Comparison of ENCODE assay signal across 8 cellular contexts in genomic region chr7:129298268-129298893, GRCh38.
DNase-seq lines count a peak whose midpoint lies in the region; ATAC-seq and TF ChIP-seq lines count a peak whose summit lies in the region.

No MANE protein-coding gene starts in this region.

- H3K36me3 Mint-ChIP-seq in CD8-positive, alpha-beta memory T cell: peaks cover 1 to 15% (median 2%) of the 10 kb centered on the region in 3 donors

- H3K4me1 Mint-ChIP-seq in CD8-positive, alpha-beta memory T cell: peaks cover 0 to 1% (median 0%) of the 10 kb centered on the region in 3 donors

- ATAC-seq in Panc1 (no peak), left ventricle myocardium superior (no peak), HG03457 (IDR thresholded peaks at IDR 0.05; ENCODE audit: unreplicated experiment) (no peak)

- TF ChIP-seq POLR2A in spleen (IDR thresholded peaks at IDR 0.05): no peak

- POLR2A ChIA-PET in CD8-positive, alpha-beta memory T cell (lab: Charles Lee): no interaction called here
- POLR2A ChIA-PET in HEK293T (lab: Yijun Ruan, JAX) (interaction anchor here (1.1 kb wide), 1 partner anchor 80 kb away, joined by 4 read pairs; no protein-coding TSS in a partner anchor), Panc1 (lab: Charles Lee) (no interaction called here)

- no peaks in the 10 kb centered on the region for H3K4me1 ChIP-seq in CD8-positive, alpha-beta memory T cell (ENCODE audit: insufficient read depth, low read length)
- H3K4me1 ChIP-seq in Panc1 (ENCODE audit: control insufficient read depth, insufficient read depth, low read length): no peaks in the 10 kb centered on the region; the same call in 1 of the 2 replicates
- H3K4me1 ChIP-seq in spleen: peaks cover 0 to 8% (median 0%) of the 10 kb centered on the region in 6 donors

- H3K4me3 ChIP-seq in CD8-positive, alpha-beta memory T cell (ENCODE audit: low read length): no peak overlapping the region
- H3K4me3 ChIP-seq in Panc1 (ENCODE audit: low read depth in 2 of 2, low read length in 2 of 2) (no peak overlapping the region), spleen (no peak overlapping the region)

- H3K27ac Mint-ChIP-seq in CD8-positive, alpha-beta memory T cell: no peak overlapping the region

- H3K4me3 Mint-ChIP-seq in CD8-positive, alpha-beta memory T cell: no peak overlapping the region

- intact Hi-C loops in Panc1 (cut with micrococcal nuclease; ENCODE audit: unreplicated experiment) (loop anchor here (1.0 kb wide), 1 partner anchor 80 kb away; no protein-coding TSS in a partner anchor), left ventricle myocardium superior (cut with micrococcal nuclease) (loop anchor here (5.0 kb wide), 1 partner anchor 76 kb away; no protein-coding TSS in a partner anchor), spleen (cut with DNase I; ENCODE audit: low total_unique reads) (loop anchor here (2.0 kb wide), 1 partner anchor 80 kb away; no protein-coding TSS in a partner anchor)

- 39 to 51% (median 44%) methylated on average over 3 of the region's 3 CpGs for whole genome bisulfite sequencing in spleen, 5 donors

- H3K9me3 Mint-ChIP-seq in CD8-positive, alpha-beta memory T cell: peaks cover 0 to 3% (median 0%) of the 10 kb centered on the region in 5 donors

- no peaks in the 10 kb centered on the region for H3K27me3 Mint-ChIP-seq in CD8-positive, alpha-beta memory T cell

- no TSS peak for BruUV-seq in Panc1 (replicated peaks; lab: Mats Ljungman, UMichigan)

- TF ChIP-seq CTCF in Panc1 (IDR thresholded peaks at IDR 0.05) (peak; percentile 79; the same call in 1 of the 2 replicates), spleen (IDR thresholded peaks at IDR 0.05 in 8 of 11, conservative IDR thresholded peaks at IDR 0.05 in 3 of 11) (peak; percentile 32 to 69 (median 56))

- in situ Hi-C loops in Panc1 (cut with HindIII; ENCODE audit: low pct_unique_long_range_greater_than_20kb, low sequenced_read_pairs): no loop called here

- peak; percentile 19 to 55 (median 27) for DNase-seq in CD8-positive, alpha-beta memory T cell
- peak; percentile 42 for DNase-seq in HEK293T (ENCODE audit: extremely low spot score)
- peak; percentile 53 for DNase-seq in Panc1 (ENCODE audit: low read depth, low spot score)
- DNase-seq in activated naive CD4-positive, alpha-beta T cell treated with anti-CD3 and anti-CD28 coated beads, Interleukin-2, amount 50 U/mL, for 16 hours: peak; percentile 49
- DNase-seq in left ventricle myocardium superior: peak; percentile 48
- DNase-seq in spleen: no peak
- no peak for DNase-seq in occipital lobe (lab: John Stamatoyannopoulos, UW)

- H3K27me3 ChIP-seq in CD8-positive, alpha-beta memory T cell (ENCODE audit: insufficient read depth, low read length, poor library complexity, severe bottlenecking): no peaks in the 10 kb centered on the region
- H3K27me3 ChIP-seq in Panc1 (ENCODE audit: control insufficient read depth, insufficient read depth, low read length) (no peaks in the 10 kb centered on the region), spleen (replicated peaks in 1 of 7) (no peaks in the 10 kb centered on the region)

- no peak overlapping the region for H3K27ac ChIP-seq in CD8-positive, alpha-beta memory T cell (ENCODE audit: low read depth, low read length)
- no peak overlapping the region for H3K27ac ChIP-seq in Panc1 (ENCODE audit: low read length)
- no peak overlapping the region for H3K27ac ChIP-seq in spleen

- H3K36me3 ChIP-seq in CD8-positive, alpha-beta memory T cell (ENCODE audit: insufficient read depth, low read length): no peaks in the 10 kb centered on the region
- H3K36me3 ChIP-seq in Panc1 (ENCODE audit: control insufficient read depth, insufficient read depth, low read length) (no peaks in the 10 kb centered on the region), spleen (no peaks in the 10 kb centered on the region)

- CTCF ChIA-PET in CD8-positive, alpha-beta memory T cell (lab: Charles Lee): interaction anchor here (0.8 to 5.8 kb wide), 10 partner anchors 27 to 148 kb away, joined by 3 to 66 read pairs (median 4); no protein-coding TSS in a partner anchor
- CTCF ChIA-PET in HEK293T (lab: Yijun Ruan, JAX): interaction anchor here (0.6 to 1.8 kb wide), 10 partner anchors 10 to 80 kb away, joined by 3 to 21 read pairs (median 3); no protein-coding TSS in a partner anchor
- CTCF ChIA-PET in Panc1 (lab: Charles Lee): interaction anchor here (0.7 to 1.8 kb wide), 3 partner anchors 70 to 87 kb away, joined by 3 to 8 read pairs (median 4); no protein-coding TSS in a partner anchor

- no peaks in the 10 kb centered on the region for H3K9me3 ChIP-seq in CD8-positive, alpha-beta memory T cell (ENCODE audit: low read length)
- H3K9me3 ChIP-seq in Panc1 (ENCODE audit: control insufficient read depth, insufficient read depth, low read depth, low read length): no peaks in the 10 kb centered on the region
- no peaks in the 10 kb centered on the region for H3K9me3 ChIP-seq in spleen

TF ChIP-seq in HEK293T, 16 proteins besides CTCF, POLR2A, EP300 and RAD21:
- TF ChIP-seq ZNF384 (IDR thresholded peaks at IDR 0.05) (no peak), ARNT (IDR thresholded peaks at IDR 0.05) (no peak), FOXA1 (IDR thresholded peaks at IDR 0.05) (no peak), LEF1 (IDR thresholded peaks at IDR 0.05; ENCODE audit: borderline replicate concordance) (no peak), HDGF (IDR thresholded peaks at IDR 0.05; ENCODE audit: borderline replicate concordance) (no peak), L3MBTL2 (conservative IDR thresholded peaks at IDR 0.05) (no peak), SUZ12 (IDR thresholded peaks at IDR 0.05) (no peak)

Comparison
In these comparisons a context has a peak if more than half of its experiments do, and no peak if none do; other contexts are left out.
1. DNase-seq: peak in CD8-positive, alpha-beta memory T cell (5 of 5), HEK293T (single experiment), Panc1 (single experiment), activated naive CD4-positive, alpha-beta T cell treated with anti-CD3 and anti-CD28 coated beads, Interleukin-2, amount 50 U/mL, for 16 hours (single experiment) and left ventricle myocardium superior (single experiment); none in spleen (single experiment) and occipital lobe (single experiment).